Comparison of ENCODE assay signal across 23 cellular contexts in the genomic region with DNA sequence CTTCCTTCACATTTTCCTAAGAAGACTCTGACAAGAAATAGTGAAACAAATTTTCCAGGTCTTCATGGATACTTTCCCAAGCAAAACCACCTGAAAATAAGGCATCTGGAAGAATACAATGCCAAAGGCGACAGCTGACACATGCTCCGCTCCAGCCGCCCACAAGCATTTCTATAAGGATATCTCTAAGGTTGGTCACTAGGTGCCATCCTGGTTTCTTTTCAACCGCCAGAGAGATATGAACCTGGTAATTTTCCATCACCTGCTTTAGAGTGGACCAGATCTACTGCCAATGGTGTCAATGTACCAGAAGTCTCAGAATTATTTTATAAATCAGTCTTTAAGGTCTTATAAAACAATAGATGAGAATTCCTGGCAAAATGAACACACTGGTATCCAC.
DNase-seq lines count a peak whose midpoint lies in the region; ATAC-seq and TF ChIP-seq lines count a peak whose summit lies in the region.
"Had no signal": no experiment of that assay in that cellular context is flagged by ENCODE, and none has a peak within 500 bp of the region (broad histone marks: within the 10 kb centered on the region; RNA-seq: fewer than 3 reads in every experiment).

No MANE protein-coding gene starts in this region.

- no peak overlapping the region for H2AFZ ChIP-seq in mesenchymal stem cell (ENCODE audit: low read depth, low read length)
- H2AFZ ChIP-seq: GM23338, parathyroid adenoma had no signal

- DNase-seq in DMS53 (lab: John Stamatoyannopoulos, UW) (peak; percentile 57), DMS53 treated with DMSO at 0.1 percent for 48 hours (lab: John Stamatoyannopoulos, UW; ENCODE audit: unreplicated experiment) (no peak), MCF 10A (ENCODE audit: unreplicated experiment) (no peak), mesenchymal stem cell (no peak), transverse colon (no peak), hippocampal formation (lab: John Stamatoyannopoulos, UW) (no peak), foreskin melanocyte (no peak)
- DNase-seq: 8988T; activated CD4-positive, alpha-beta T cell treated with anti-CD3 and anti-CD28 coated beads for 48 hours; activated naive CD4-positive, alpha-beta T cell treated with Interleukin-2 at 50 U/mL for 16 hours; activated T-cell treated with anti-CD3 and anti-CD28 coated beads, Interleukin-2, amount 50 U/mL, for 4 hours; NCI-H2081 treated with DMSO at 0.1 percent for 48 hours; stimulated activated CD4-positive, alpha-beta T cell treated with anti-CD3 and anti-CD28 coated beads, Interleukin-15, amount 100 ng/mL, for 24 hours; stimulated activated naive CD8-positive, alpha-beta T cell treated with anti-CD3 and anti-CD28 coated beads, Interleukin-15, Interleukin-2, amounts not matched to agents 100 U/mL and 50 U/mL, for 24 hours; tibial artery had no signal

- CTCF ChIA-PET in MCF 10A (lab: Yijun Ruan, JAX) = interaction anchor here (0.7 to 4.9 kb wide), 8 partner anchors 9 to 176 kb away, joined by 3 to 38 read pairs (median 4); partner anchors contain the start of gene GAREM1

- POLR2A ChIA-PET in MCF 10A (lab: Yijun Ruan, JAX) = interaction anchor here (0.7 to 6.0 kb wide), 15 partner anchors 10 to 158 kb away, joined by 3 to 105 read pairs (median 4); partner anchors contain the start of gene GAREM1

- H3K79me1 ChIP-seq in mesenchymal stem cell (replicated peaks; ENCODE audit: low read length, poor library complexity, severe bottlenecking) = peaks cover 7% of the 10 kb centered on the region

- H3K4me3 ChIP-seq in mesenchymal stem cell (ENCODE audit: insufficient read depth in 1 of 2, low read depth in 1 of 2, low read length in 2 of 2) (no peak overlapping the region), transverse colon (no peak overlapping the region)
- H3K4me3 ChIP-seq: adrenal gland, GM23338, MG63, SK-N-MC, tibial artery had no signal

- H3K27ac Mint-ChIP-seq in MCF 10A (ENCODE audit: low read depth, unreplicated experiment) = peak overlapping the region; percentile 98
- H3K27ac Mint-ChIP-seq: GM23338; T-helper 1 cell treated with Interleukin-12 subunit alpha and Interleukin-12 subunit beta and Interleukin-4 antibody, amounts not matched to agents 30 μg/mL and 1 μg/mL, for 36 hours had no signal

- no peak overlapping the region for H3K4me2 ChIP-seq in mesenchymal stem cell (ENCODE audit: low read length, poor library complexity, severe bottlenecking)
- H3K4me2 ChIP-seq: GM23338 had no signal

- H3K9ac ChIP-seq in mesenchymal stem cell (ENCODE audit: low read length) = no peak overlapping the region
- H3K9ac ChIP-seq: parathyroid adenoma had no signal

- peaks cover 45% of the 10 kb centered on the region for H3K4me1 Mint-ChIP-seq in MCF 10A (ENCODE audit: insufficient read depth, unreplicated experiment)

- no peaks in the 10 kb centered on the region for H3K9me3 Mint-ChIP-seq in MCF 10A (ENCODE audit: unreplicated experiment)
- H3K9me3 Mint-ChIP-seq: activated T-cell treated with anti-CD3 and anti-CD28 coated beads, Interleukin-2, amount 50 U/mL, for 4 hours; GM23338; nephron; T-helper 1 cell treated with Interleukin-12 subunit alpha and Interleukin-12 subunit beta and Interleukin-4 antibody, amounts not matched to agents 30 μg/mL and 1 μg/mL, for 36 hours had no signal

- no peak overlapping the region for H2BK120ac ChIP-seq in mesenchymal stem cell (ENCODE audit: low read depth, low read length)

- H3K4me3 Mint-ChIP-seq in MCF 10A (ENCODE audit: unreplicated experiment) = no peak overlapping the region
- H3K4me3 Mint-ChIP-seq: activated T-cell treated with anti-CD3 and anti-CD28 coated beads, Interleukin-2, amount 50 U/mL, for 4 hours; GM23338; nephron; T-helper 1 cell treated with Interleukin-12 subunit alpha and Interleukin-12 subunit beta and Interleukin-4 antibody, amounts not matched to agents 30 μg/mL and 1 μg/mL, for 36 hours had no signal

- peaks cover 2% of the 10 kb centered on the region for H3K4me1 ChIP-seq in mesenchymal stem cell (ENCODE audit: control insufficient read depth, insufficient read depth, low read depth, low read length)
- H3K4me1 ChIP-seq in transverse colon = peaks cover 15 to 62% (median 36%) of the 10 kb centered on the region in 4 donors

- 99% methylated on average over 4 of the region's 4 CpGs for WGBS in mesenchymal stem cell
- WGBS in transverse colon (ENCODE audit: low coverage in 1 of 2), 2 donors = 86 to 93% methylated on average over 4 of the region's 4 CpGs

- BruUV-seq in MCF 10A (replicated peaks; lab: Mats Ljungman, UMichigan) = no TSS peak

- no peak overlapping the region for H2BK5ac ChIP-seq in mesenchymal stem cell (ENCODE audit: low read depth, low read length, poor library complexity, severe bottlenecking)

- no peak overlapping the region for H2AK5ac ChIP-seq in mesenchymal stem cell (ENCODE audit: low read length, severe bottlenecking)

- TF ChIP-seq CTCF in MCF 10A (IDR thresholded peaks at IDR 0.05; ENCODE audit: unreplicated experiment) = no peak
- TF ChIP-seq CTCF in transverse colon (IDR thresholded peaks at IDR 0.05) = no peak

- no peak overlapping the region for H4K91ac ChIP-seq in mesenchymal stem cell (ENCODE audit: low read length)

- ATAC-seq in HG03342 (IDR thresholded peaks at IDR 0.05; ENCODE audit: unreplicated experiment) = no peak
- ATAC-seq: activated T-cell treated with anti-CD3 and anti-CD28 coated beads, Interleukin-2, amount 50 U/mL, for 4 hours; GM23338; stimulated activated naive CD8-positive, alpha-beta T cell treated with anti-CD3 and anti-CD28 coated beads, Interleukin-15, Interleukin-2, amounts not matched to agents 100 U/mL and 50 U/mL, for 24 hours had no signal

- peaks cover 10% of the 10 kb centered on the region for H3K36me3 Mint-ChIP-seq in MCF 10A (ENCODE audit: insufficient read depth, unreplicated experiment)

- H2BK12ac ChIP-seq in mesenchymal stem cell (ENCODE audit: low read length in 2 of 2) = no peak overlapping the region

- H3K23ac ChIP-seq in mesenchymal stem cell (ENCODE audit: low read length in 2 of 2) = no peak overlapping the region

- H3K9me3 ChIP-seq in mesenchymal stem cell (ENCODE audit: control insufficient read depth, low read length) (no peaks in the 10 kb centered on the region), transverse colon (no peaks in the 10 kb centered on the region)
- H3K9me3 ChIP-seq: adrenal gland, MG63, tibial artery had no signal

- H4K8ac ChIP-seq in mesenchymal stem cell (ENCODE audit: low read length) = no peak overlapping the region

- TF ChIP-seq POLR2A in transverse colon (IDR thresholded peaks at IDR 0.05) = no peak

- peak overlapping the region; percentile 86 for H2BK15ac ChIP-seq in mesenchymal stem cell (ENCODE audit: low read depth, poor library complexity, severe bottlenecking)

- no peak overlapping the region for H3K14ac ChIP-seq in mesenchymal stem cell (ENCODE audit: low read length in 2 of 2)

- H3K27me3 ChIP-seq in mesenchymal stem cell (ENCODE audit: control insufficient read depth in 1 of 2, insufficient read depth in 1 of 2, low read length in 2 of 2) (no peaks in the 10 kb centered on the region), transverse colon (no peaks in the 10 kb centered on the region)
- H3K27me3 ChIP-seq: adrenal gland, MG63, tibial artery had no signal

- no peak overlapping the region for H3K27ac ChIP-seq in mesenchymal stem cell (ENCODE audit: low read length, poor library complexity, severe bottlenecking)
- H3K27ac ChIP-seq in transverse colon = peak overlapping the region; percentile 84 to 85 (median 84)
- H3K27ac ChIP-seq: adrenal gland, parathyroid adenoma, SK-N-MC, tibial artery had no signal

- in situ Hi-C loops in transverse colon (cut with MboI; ENCODE audit: low pct_ligation_motif_present in 1 of 4, low pct_unique_long_range_greater_than_20kb in 1 of 4, low sequenced_read_pairs in 3 of 4) = loop anchor here in 1 of 4 donors (25.0 kb wide), 1 partner anchor 89 kb away; the partner anchor contains the start of gene GAREM1

- no peak overlapping the region for H3K18ac ChIP-seq in mesenchymal stem cell (ENCODE audit: low read depth in 1 of 2, low read length in 2 of 2)

- H3K27me3 Mint-ChIP-seq in MCF 10A (ENCODE audit: insufficient read depth, unreplicated experiment) = no peaks in the 10 kb centered on the region

- intact Hi-C loops in MCF 10A (cut with micrococcal nuclease) (no loop called here), transverse colon (cut with DNase I; ENCODE audit: low total_unique reads) (no loop called here)

- no peaks in the 10 kb centered on the region for H3K36me3 ChIP-seq in mesenchymal stem cell (ENCODE audit: control insufficient read depth in 1 of 2, insufficient read depth in 2 of 2, low read depth in 1 of 2, low read length in 2 of 2)
- H3K36me3 ChIP-seq in transverse colon = no peaks in the 10 kb centered on the region
- H3K36me3 ChIP-seq: adrenal gland, MG63, tibial artery had no signal

- no peak for TF ChIP-seq EP300 in transverse colon (IDR thresholded peaks at IDR 0.05; ENCODE audit: low read depth)

- H3K4ac ChIP-seq in mesenchymal stem cell (ENCODE audit: low read depth in 1 of 2, low read length in 2 of 2) = no peak overlapping the region
